ENCODE assay signal across 38 cellular contexts in genomic region chr18:7102131-7102530, GRCh38. TPM values are rescaled to one million over a fixed set of nuclear protein-coding genes. Genes with fewer than 3 reads are reported as not detected.
"Had no signal": no experiment of that assay in that cellular context is flagged by ENCODE, and none has a peak within 500 bp of the region (broad histone marks: within the 10 kb centered on the region; RNA-seq: fewer than 3 reads in every experiment).

No MANE protein-coding gene starts in this region.

- H3K4me3 ChIP-seq: adrenal gland, body of pancreas, Peyer's patch, SJSA1 had no signal

- H3K9me3 ChIP-seq: adrenal gland, body of pancreas, Peyer's patch, SJSA1 had no signal

- H3K27me3 ChIP-seq: adrenal gland, body of pancreas, Peyer's patch, SJSA1 had no signal

- H3K4me1 ChIP-seq: adrenal gland, body of pancreas, Peyer's patch, SJSA1 had no signal

- H3K27ac ChIP-seq: adrenal gland, body of pancreas, Peyer's patch, SJSA1, VCaP had no signal

- ATAC-seq: activated naive CD4-positive, alpha-beta T cell treated with anti-CD3 and anti-CD28 coated beads, Interleukin-2, amount 50 U/mL, for 72 hours; activated T-cell treated with anti-CD3 and anti-CD28 coated beads, Interleukin-2, amount 50 U/mL, for 4 hours; body of pancreas; PC-3; SK-N-SH treated with all-trans-retinoic acid at 6 μM for 48 hours had no signal

- H3K36me3 ChIP-seq: adrenal gland, Peyer's patch, SJSA1 had no signal

- FAIRE-seq: astrocyte, bronchial epithelial cell had no signal

- DNase-seq: activated B cell treated with CpG ODN at 0.5 μM for 24 hours; activated CD4-positive, alpha-beta memory T cell treated with anti-CD3 and anti-CD28 coated beads for 36 hours; activated CD4-positive, alpha-beta T cell treated with anti-CD3 and anti-CD28 coated beads for 4 hours; activated CD4-positive, alpha-beta T cell treated with anti-CD3 and anti-CD28 coated beads, Interleukin-2, amount 50 U/mL, for 1 hour; activated CD4-positive, CD25-positive, alpha-beta regulatory T cell treated with anti-CD3 and anti-CD28 coated beads, Interleukin-2, amount 50 U/mL, for 72 hours; activated CD8-positive, alpha-beta memory T cell treated with anti-CD3 and anti-CD28 coated beads, Interleukin-2, amount 50 U/mL, for 4 hours; activated gamma-delta T cell treated with Interleukin-2 at 50 U/mL for 16 hours; activated naive CD4-positive, alpha-beta T cell treated with anti-CD3 and anti-CD28 coated beads for 36 hours; activated T-cell treated with anti-CD3 and anti-CD28 coated beads for 4 hours; activated T-cell treated with anti-CD3 and anti-CD28 coated beads, Interleukin-2, amount 50 U/mL, for 4 hours; adrenal gland; body of pancreas; caudate nucleus; Karpas-422; KBM-7; NCI-H1105; NCI-H1417 treated with DMSO at 0.1 percent for 48 hours; NCI-H187 treated with DMSO at 0.1 percent for 48 hours; NCI-H2081; NCI-H2171 treated with DMSO at 0.1 percent for 48 hours; NCI-H226; NCI-H446 treated with DMSO at 0.1 percent for 48 hours; NK-92 treated with Interleukin-12 subunit alpha and Interleukin-12 subunit beta, amount 100 ng/mL, for 24 hours; PC-3; Peyer's patch; RPMI8226; SHP77 treated with DMSO at 0.1 percent for 48 hours; SW 1271; T-helper 1 cell; T-helper 2 cell; T-helper 9 cell had no signal

RNA-seq across cellular contexts. Expression of gene LAMA1, which starts 15.5 kb away (rescaled TPM):
- total RNA-seq: activated B cell treated with CpG ODN at 0.5 μM for 24 hours; activated CD4-positive, alpha-beta memory T cell treated with anti-CD3 and anti-CD28 coated beads for 36 hours; activated naive CD4-positive, alpha-beta T cell treated with anti-CD3 and anti-CD28 coated beads for 36 hours; activated naive CD4-positive, alpha-beta T cell treated with anti-CD3 and anti-CD28 coated beads, Interleukin-2, amount 50 U/mL, for 72 hours; activated T-helper 1 cell treated with anti-CD3 and anti-CD28 coated beads, Interleukin-12 subunit alpha, Interleukin-12 subunit beta, Interleukin-2, Interleukin-4 antibody, amounts not matched to agents 30 ng/mL and 10 ng/mL and 1 ng/mL, durations not matched to agents 14 hours and 24 hours and 36 hours; PC-3 had no signal
